ENCODE assay signal across 11 cellular contexts in the genomic region with DNA sequence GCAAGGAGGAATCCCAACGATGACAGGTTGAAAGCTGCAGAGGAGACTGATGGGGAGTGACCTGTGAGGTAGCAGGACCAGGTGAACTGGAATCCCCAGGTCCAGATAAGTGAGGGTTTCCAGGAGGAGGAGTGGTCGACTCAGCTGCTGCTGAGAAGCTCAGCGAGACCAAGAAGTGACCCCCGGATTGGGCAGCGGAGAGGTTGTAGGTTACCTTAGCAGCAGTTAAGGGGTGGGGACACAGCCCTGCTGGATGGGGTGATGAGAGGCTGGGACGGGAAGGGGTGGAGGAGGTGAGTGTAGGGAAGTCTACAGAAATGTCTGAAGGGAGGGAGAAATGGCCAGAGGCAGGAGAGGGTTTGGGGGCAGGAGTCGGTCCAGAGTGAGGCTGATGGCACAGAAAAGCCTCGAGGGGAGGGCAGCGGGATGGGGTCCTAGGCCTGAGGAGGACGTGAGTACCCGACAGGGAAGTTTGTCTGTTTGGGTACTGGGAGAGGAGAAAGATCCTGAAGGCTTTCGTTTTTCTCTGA. TPM values are rescaled to one million over a fixed set of nuclear protein-coding genes. Genes with fewer than 3 reads are reported as not detected.
DNase-seq lines count a peak whose midpoint lies in the region; TF ChIP-seq lines count a peak whose summit lies in the region.
"Had no signal": no experiment of that assay in that cellular context is flagged by ENCODE, and none has a peak within 500 bp of the region (broad histone marks: within the 10 kb centered on the region; RNA-seq: fewer than 3 reads in every experiment).

No MANE protein-coding gene starts in this region.

- no peak for TF ChIP-seq CTCF in endodermal cell (conservative IDR thresholded peaks at IDR 0.05)

- POLR2A ChIA-PET in CD8-positive, alpha-beta memory T cell (lab: Charles Lee): no interaction called here

- peak overlapping the region in 4 of 7 donors; percentile 9 to 94 (median 84) for H3K4me3 Mint-ChIP-seq in CD8-positive, alpha-beta memory T cell
- H3K4me3 Mint-ChIP-seq in endodermal cell: peak overlapping the region; percentile 10

- H2BK120ac ChIP-seq in neuronal stem cell (ENCODE audit: low read depth, low read length): no peak overlapping the region

- H4K91ac ChIP-seq in neuronal stem cell (ENCODE audit: low read depth, low read length, poor library complexity): no peak overlapping the region

- 89% methylated on average over 8 to 12 of the region's 12 CpGs for WGBS in endodermal cell (ENCODE audit: insufficient coverage in 1 of 2, insufficient read length in 1 of 2), 2 experiments
- WGBS in neuronal stem cell (ENCODE audit: extremely low coverage in 2 of 2, insufficient read length in 2 of 2, insufficient replicate concordance in 1 of 2), 2 donors: no CpG with 5 or more reads among the region's 12 CpGs

- no peaks in the 10 kb centered on the region for H3K9me3 ChIP-seq in CD8-positive, alpha-beta memory T cell (ENCODE audit: low read length)
- H3K9me3 ChIP-seq in NT2/D1 (ENCODE audit: insufficient read depth, low read length): no peaks in the 10 kb centered on the region
- no peaks in the 10 kb centered on the region for H3K9me3 ChIP-seq in endodermal cell (ENCODE audit: control insufficient read depth, low read length)
- H3K9me3 ChIP-seq in neuronal stem cell (replicated peaks in 1 of 2; ENCODE audit: control insufficient read depth in 2 of 2, insufficient read depth in 1 of 2, low read depth in 1 of 2, low read length in 2 of 2): no peaks in the 10 kb centered on the region
- H3K9me3 ChIP-seq: body of pancreas, suprapubic skin had no signal

- H3K36me3 ChIP-seq in CD8-positive, alpha-beta memory T cell (ENCODE audit: insufficient read depth, low read length): no peaks in the 10 kb centered on the region
- H3K36me3 ChIP-seq in NT2/D1 (ENCODE audit: insufficient read depth, insufficient read length, low read length) (peaks cover 3% of the 10 kb centered on the region), endodermal cell (ENCODE audit: control insufficient read depth, insufficient read depth, low read length) (peaks cover 1% of the 10 kb centered on the region), neuronal stem cell (replicated peaks in 1 of 2; ENCODE audit: control insufficient read depth in 2 of 2, insufficient read depth in 2 of 2, low read length in 2 of 2) (no peaks in the 10 kb centered on the region)
- H3K36me3 ChIP-seq: suprapubic skin had no signal

- H3K9ac ChIP-seq in NT2/D1 (ENCODE audit: insufficient read length, low read depth) (peak overlapping the region; percentile 53), endodermal cell (ENCODE audit: extremely low read depth, low read length, poor library complexity, severe bottlenecking) (no peak overlapping the region), neuronal stem cell (ENCODE audit: low read depth, low read length, poor library complexity) (no peak overlapping the region)

- H3K27me3 ChIP-seq in CD8-positive, alpha-beta memory T cell (ENCODE audit: insufficient read depth, low read length, poor library complexity, severe bottlenecking): no peaks in the 10 kb centered on the region
- no peaks in the 10 kb centered on the region for H3K27me3 ChIP-seq in NT2/D1 (ENCODE audit: insufficient read depth, insufficient read length)
- H3K27me3 ChIP-seq in endodermal cell (ENCODE audit: control insufficient read depth, insufficient read depth, low read length, poor library complexity, severe bottlenecking): no peaks in the 10 kb centered on the region
- no peaks in the 10 kb centered on the region for H3K27me3 ChIP-seq in neuronal stem cell (ENCODE audit: control insufficient read depth in 3 of 3, insufficient read depth in 3 of 3, low read depth in 1 of 3, low read length in 3 of 3)
- H3K27me3 ChIP-seq: body of pancreas, suprapubic skin had no signal

- CTCF ChIA-PET in CD8-positive, alpha-beta memory T cell (lab: Charles Lee): no interaction called here

- H3K4me1 Mint-ChIP-seq in CD8-positive, alpha-beta memory T cell: peaks cover 14 to 17% (median 15%) of the 10 kb centered on the region in 3 donors
- H3K4me1 Mint-ChIP-seq in endodermal cell: peaks cover 39% of the 10 kb centered on the region

- H3K4me1 ChIP-seq in CD8-positive, alpha-beta memory T cell (ENCODE audit: insufficient read depth, low read length): peaks cover 20% of the 10 kb centered on the region
- peaks cover 13% of the 10 kb centered on the region for H3K4me1 ChIP-seq in NT2/D1 (ENCODE audit: insufficient read depth, insufficient read length)
- H3K4me1 ChIP-seq in endodermal cell (ENCODE audit: control insufficient read depth, insufficient read depth, low read length): peaks cover 13% of the 10 kb centered on the region
- peaks cover 15% of the 10 kb centered on the region in 2 donors for H3K4me1 ChIP-seq in neuronal stem cell (ENCODE audit: control insufficient read depth in 2 of 2, insufficient read depth in 1 of 2, low read depth in 1 of 2, low read length in 2 of 2)

- H3K4me3 ChIP-seq in CD8-positive, alpha-beta memory T cell (ENCODE audit: low read length): no peak overlapping the region
- H3K4me3 ChIP-seq in NT2/D1 (ENCODE audit: insufficient read length, low read depth) (no peak overlapping the region), endodermal cell (ENCODE audit: low read length) (no peak overlapping the region), neuronal stem cell (ENCODE audit: low read length in 2 of 2) (no peak overlapping the region)
- H3K4me3 ChIP-seq: body of pancreas, suprapubic skin had no signal

- no peak overlapping the region for H2BK12ac ChIP-seq in neuronal stem cell (ENCODE audit: low read length)

- H3K23ac ChIP-seq in neuronal stem cell (ENCODE audit: low read depth, low read length, poor library complexity): no peak overlapping the region

- H3K18ac ChIP-seq in neuronal stem cell (ENCODE audit: low read length): peak overlapping the region; percentile 20

- no peak overlapping the region for H4K8ac ChIP-seq in neuronal stem cell (ENCODE audit: low read depth, low read length)

- H2AFZ ChIP-seq in neuronal stem cell (ENCODE audit: low read length): no peak overlapping the region

- H2AK5ac ChIP-seq in neuronal stem cell (ENCODE audit: low read depth, low read length): no peak overlapping the region

- no peak overlapping the region for H3K27ac ChIP-seq in CD8-positive, alpha-beta memory T cell (ENCODE audit: low read depth, low read length)
- H3K27ac ChIP-seq in endodermal cell (ENCODE audit: low read depth, low read length) (no peak overlapping the region), neuronal stem cell (replicated peaks; ENCODE audit: low read length) (no peak overlapping the region)

- no peak overlapping the region for H2BK15ac ChIP-seq in neuronal stem cell (ENCODE audit: low read length)

- peaks cover 0 to 6% (median 0%) of the 10 kb centered on the region in 3 donors for H3K36me3 Mint-ChIP-seq in CD8-positive, alpha-beta memory T cell
- no peaks in the 10 kb centered on the region for H3K36me3 Mint-ChIP-seq in endodermal cell (ENCODE audit: low read depth)

- H3K4me2 ChIP-seq in neuronal stem cell (ENCODE audit: insufficient read depth, low read length, poor library complexity, severe bottlenecking): no peak overlapping the region

- peak overlapping the region in 6 of 8 donors; percentile 30 to 95 (median 88) for H3K27ac Mint-ChIP-seq in CD8-positive, alpha-beta memory T cell
- peak overlapping the region; percentile 77 for H3K27ac Mint-ChIP-seq in endodermal cell

- no peak overlapping the region for H3K4ac ChIP-seq in neuronal stem cell (ENCODE audit: low read length)

- no peak overlapping the region for H2BK5ac ChIP-seq in neuronal stem cell (ENCODE audit: low read length)

- H3K79me1 ChIP-seq in neuronal stem cell (ENCODE audit: low read depth, low read length): peaks cover 3% of the 10 kb centered on the region

- no peaks in the 10 kb centered on the region for H3K27me3 Mint-ChIP-seq in CD8-positive, alpha-beta memory T cell
- H3K27me3 Mint-ChIP-seq in endodermal cell (ENCODE audit: insufficient read depth): no peaks in the 10 kb centered on the region

- H3K9me3 Mint-ChIP-seq in CD8-positive, alpha-beta memory T cell: no peaks in the 10 kb centered on the region
- no peaks in the 10 kb centered on the region for H3K9me3 Mint-ChIP-seq in endodermal cell

- no peak overlapping the region for H3K14ac ChIP-seq in neuronal stem cell (ENCODE audit: low read length)

- DNase-seq in CD8-positive, alpha-beta memory T cell: no peak
- DNase-seq in NT2/D1 (ENCODE audit: low read depth, low spot score): no peak
- no peak for DNase-seq in endodermal cell
- DNase-seq in neuronal stem cell (ENCODE audit: low spot score): no peak
- no peak for DNase-seq in iPS-NIHi7 (ENCODE audit: extremely low spot score)
- no peak for DNase-seq in stimulated activated naive CD4-positive, alpha-beta T cell treated with Interleukin-2 at 50 U/mL for 16 hours (lab: John Stamatoyannopoulos, UW)
- DNase-seq in NK-92 (lab: John Stamatoyannopoulos, UW; ENCODE audit: unreplicated experiment): no peak
- DNase-seq: NCI-H1105 treated with DMSO at 0.1 percent for 48 hours, NCI-H510A treated with DMSO at 0.1 percent for 48 hours had no signal

RNA-seq across cellular contexts. Expression of a gene that starts 2.6 kb away (rescaled TPM):
- total RNA-seq in CD8-positive, alpha-beta memory T cell: 10 to 100 TPM; 14.5 to 14.9 TPM
- polyA plus RNA-seq in CD8-positive, alpha-beta memory T cell: 1.1 TPM
- 10 to 100 TPM; 30.3 to 31.5 TPM for total RNA-seq in endodermal cell
- 23.8 TPM for polyA plus RNA-seq in endodermal cell (2013, experiment 1 of 2)
- polyA plus RNA-seq in endodermal cell (2013, experiment 2 of 2): 24.8 TPM
- 17.2 TPM for polyA plus RNA-seq in neuronal stem cell (2013, experiment 1 of 2)
- polyA plus RNA-seq in neuronal stem cell (2013, experiment 2 of 2): 18.0 TPM
